In the genomic region with DNA sequence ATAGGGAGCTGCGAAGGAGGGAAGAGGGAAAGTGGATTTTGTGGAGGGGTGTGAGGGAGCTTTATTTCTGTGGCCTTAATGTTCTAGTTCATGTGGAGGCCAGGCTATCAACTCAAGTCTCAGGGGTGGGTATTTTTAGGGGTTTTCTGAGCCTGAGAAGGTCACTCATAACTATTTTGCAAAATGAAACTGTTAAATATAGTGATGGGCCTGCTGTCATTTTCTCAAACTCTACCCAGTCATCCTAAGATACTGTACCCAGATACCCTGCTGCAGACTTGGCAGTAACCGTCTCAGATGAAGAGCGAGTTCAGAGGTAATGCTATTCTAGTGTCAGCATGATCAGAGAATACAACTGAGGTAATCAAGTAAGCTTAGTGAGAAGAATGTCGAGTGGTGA, we compare ENCODE assay signal across 19 cellular contexts.
DNase-seq lines count a peak whose midpoint lies in the region; ATAC-seq and TF ChIP-seq lines count a peak whose summit lies in the region.
"Had no signal": no experiment of that assay in that cellular context is flagged by ENCODE, and none has a peak within 500 bp of the region (broad histone marks: within the 10 kb centered on the region; RNA-seq: fewer than 3 reads in every experiment).

No MANE protein-coding gene starts in this region.

- H3K27ac Mint-ChIP-seq in glutamatergic neuron (ENCODE audit: unreplicated experiment) (no peak overlapping the region), HFFc6 (no peak overlapping the region)
- H3K27ac Mint-ChIP-seq: activated naive CD4-positive, alpha-beta T cell treated with anti-CD3 and anti-CD28 coated beads, Interleukin-2, amount 10 ng/mL, durations not matched to agents 7 days and 5 days; immature natural killer cell; T-helper 1 cell treated with Interleukin-12 subunit alpha and Interleukin-12 subunit beta and Interleukin-4 antibody, amounts not matched to agents 30 μg/mL and 1 μg/mL, for 36 hours had no signal

- H3K9me3 Mint-ChIP-seq in glutamatergic neuron (ENCODE audit: unreplicated experiment) (peaks cover under 1% of the 10 kb centered on the region), HFFc6 (no peaks in the 10 kb centered on the region)
- H3K9me3 Mint-ChIP-seq: activated naive CD4-positive, alpha-beta T cell treated with anti-CD3 and anti-CD28 coated beads, Interleukin-2, amount 10 ng/mL, durations not matched to agents 7 days and 5 days; immature natural killer cell; T-helper 1 cell treated with Interleukin-12 subunit alpha and Interleukin-12 subunit beta and Interleukin-4 antibody, amounts not matched to agents 30 μg/mL and 1 μg/mL, for 36 hours had no signal

- H3K4me1 Mint-ChIP-seq in glutamatergic neuron (ENCODE audit: low read depth, unreplicated experiment) (no peaks in the 10 kb centered on the region), HFFc6 (ENCODE audit: low read depth) (peaks cover 40% of the 10 kb centered on the region)
- H3K4me1 Mint-ChIP-seq: activated naive CD4-positive, alpha-beta T cell treated with anti-CD3 and anti-CD28 coated beads, Interleukin-2, amount 10 ng/mL, durations not matched to agents 7 days and 5 days; immature natural killer cell had no signal

- DNase-seq in NCI-H1417 (lab: John Stamatoyannopoulos, UW) (no peak), glutamatergic neuron (no peak), HFFc6 (no peak)
- DNase-seq: activated naive CD4-positive, alpha-beta T cell treated with anti-CD3 and anti-CD28 coated beads, Interleukin-2, amount 10 ng/mL, durations not matched to agents 7 days and 5 days; cortex of kidney; immature natural killer cell; IMR-90; mammary epithelial cell; MV-4-11; NCI-H69; stimulated activated CD4-positive, alpha-beta T cell treated with anti-CD3 and anti-CD28 coated beads, Interleukin-2, amount 100 ng/mL, for 24 hours; tibial artery had no signal

- no peak for TF ChIP-seq CTCF in glutamatergic neuron (IDR thresholded peaks at IDR 0.05; ENCODE audit: partially characterized antibody, unreplicated experiment)
- no peak for TF ChIP-seq CTCF in HFFc6 (IDR thresholded peaks at IDR 0.05)

- TF ChIP-seq POLR2A in GM18505 (IDR thresholded peaks at IDR 0.05; ENCODE audit: borderline replicate concordance, extremely low read depth, insufficient read depth, insufficient read length): no peak

- H3K36me3 Mint-ChIP-seq in glutamatergic neuron (ENCODE audit: unreplicated experiment) (no peaks in the 10 kb centered on the region), HFFc6 (ENCODE audit: low read depth) (no peaks in the 10 kb centered on the region)
- H3K36me3 Mint-ChIP-seq: activated naive CD4-positive, alpha-beta T cell treated with anti-CD3 and anti-CD28 coated beads, Interleukin-2, amount 10 ng/mL, durations not matched to agents 7 days and 5 days; natural killer cell treated with Interleukin-12 subunit alpha and Interleukin-12 subunit beta and Interleukin-15 and Interleukin-18, amount 100 ng/mL, for 72 hours had no signal

- ATAC-seq in GM18505 (IDR thresholded peaks at IDR 0.05; ENCODE audit: unreplicated experiment) (peak; percentile 57), GM19397 (IDR thresholded peaks at IDR 0.05; ENCODE audit: unreplicated experiment) (peak; percentile 61), HG02840 (IDR thresholded peaks at IDR 0.05; ENCODE audit: low FRiP score, unreplicated experiment) (peak; percentile 65), HG03469 (IDR thresholded peaks at IDR 0.05; ENCODE audit: unreplicated experiment) (peak; percentile 45), HG02970 (IDR thresholded peaks at IDR 0.05; ENCODE audit: low FRiP score, unreplicated experiment) (no peak)
- ATAC-seq: natural killer cell treated with Interleukin-12 subunit alpha and Interleukin-12 subunit beta and Interleukin-15 and Interleukin-18, amount 100 ng/mL, for 72 hours had no signal

- H3K4me3 Mint-ChIP-seq in glutamatergic neuron (ENCODE audit: unreplicated experiment) (no peak overlapping the region), HFFc6 (no peak overlapping the region)
- H3K4me3 Mint-ChIP-seq: activated naive CD4-positive, alpha-beta T cell treated with anti-CD3 and anti-CD28 coated beads, Interleukin-2, amount 10 ng/mL, durations not matched to agents 7 days and 5 days; immature natural killer cell; natural killer cell treated with Interleukin-12 subunit alpha and Interleukin-12 subunit beta and Interleukin-15 and Interleukin-18, amount 100 ng/mL, for 72 hours; T-helper 1 cell treated with Interleukin-12 subunit alpha and Interleukin-12 subunit beta and Interleukin-4 antibody, amounts not matched to agents 30 μg/mL and 1 μg/mL, for 36 hours had no signal

- H3K27me3 Mint-ChIP-seq in glutamatergic neuron (ENCODE audit: unreplicated experiment) (peaks cover 3% of the 10 kb centered on the region), HFFc6 (ENCODE audit: insufficient read depth) (peaks cover 4% of the 10 kb centered on the region)
- H3K27me3 Mint-ChIP-seq: activated naive CD4-positive, alpha-beta T cell treated with anti-CD3 and anti-CD28 coated beads, Interleukin-2, amount 10 ng/mL, durations not matched to agents 7 days and 5 days; natural killer cell treated with Interleukin-12 subunit alpha and Interleukin-12 subunit beta and Interleukin-15 and Interleukin-18, amount 100 ng/mL, for 72 hours had no signal
